ENCODE assay signal across 8 cellular contexts in genomic region chr2:23940262-23940975, GRCh38. TPM values are rescaled to one million over a fixed set of nuclear protein-coding genes. Genes with fewer than 3 reads are reported as not detected.
DNase-seq lines count a peak whose midpoint lies in the region; ATAC-seq and TF ChIP-seq lines count a peak whose summit lies in the region.

A gene with protein sequence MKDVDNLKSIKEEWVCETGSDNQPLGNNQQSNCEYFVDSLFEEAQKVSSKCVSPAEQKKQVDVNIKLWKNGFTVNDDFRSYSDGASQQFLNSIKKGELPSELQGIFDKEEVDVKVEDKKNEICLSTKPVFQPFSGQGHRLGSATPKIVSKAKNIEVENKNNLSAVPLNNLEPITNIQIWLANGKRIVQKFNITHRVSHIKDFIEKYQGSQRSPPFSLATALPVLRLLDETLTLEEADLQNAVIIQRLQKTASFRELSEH (plus strand): TSS chr2:23940463. CDS start chr2:23958315, 17,852 bp downstream.

- peaks cover 24% of the 10 kb centered on the region for H3K4me1 Mint-ChIP-seq in activated CD8-positive, alpha-beta T cell treated with anti-CD3 and anti-CD28 coated beads for 36 hours (ENCODE audit: low read depth)

- DNase-seq in CD1c-positive myeloid dendritic cell (ENCODE audit: extremely low spot score) (peak; percentile 94), NCI-H82 (lab: John Stamatoyannopoulos, UW) (peak; percentile 90), medulla oblongata (ENCODE audit: extremely low spot score) (peak; percentile 88)
- peak; percentile 75 for DNase-seq in activated CD8-positive, alpha-beta T cell treated with anti-CD3 and anti-CD28 coated beads for 36 hours
- DNase-seq in effector memory CD4-positive, alpha-beta T cell: peak; percentile 50 to 64 (median 63)
- DNase-seq in stimulated activated CD4-positive, alpha-beta T cell treated with anti-CD3 and anti-CD28 coated beads, TNF-alpha, amount 100 ng/mL, for 48 hours (ENCODE audit: low read depth in 3 of 3): peak; percentile 46 to 70 (median 56)

- peak within 1 kb of the TSS; percentile 69 for H3K27ac ChIP-seq in effector memory CD4-positive, alpha-beta T cell (ENCODE audit: insufficient read depth, low read length, poor library complexity, severe bottlenecking)

- POLR2A ChIA-PET in activated CD8-positive, alpha-beta T cell treated with anti-CD3 and anti-CD28 coated beads for 36 hours (lab: Charles Lee): interaction anchor here (0.6 to 2.7 kb wide), 8 partner anchors 8 to 107 kb away, joined by 3 to 63 read pairs (median 3); partner anchors contain the start of genes ATAD2B and WDCP

- H3K4me3 ChIP-seq in effector memory CD4-positive, alpha-beta T cell (ENCODE audit: insufficient read depth, low read depth, low read length, poor library complexity, severe bottlenecking): peak within 1 kb of the TSS; percentile 86

- H3K9me3 Mint-ChIP-seq in activated CD8-positive, alpha-beta T cell treated with anti-CD3 and anti-CD28 coated beads for 36 hours: no peaks in the 10 kb centered on the region

- peak; percentile 84 for ATAC-seq in GM19324 (IDR thresholded peaks at IDR 0.05; ENCODE audit: low FRiP score, unreplicated experiment)
- peak; percentile 69 for ATAC-seq in HG03442 (IDR thresholded peaks at IDR 0.05; ENCODE audit: unreplicated experiment)
- ATAC-seq in activated CD8-positive, alpha-beta T cell treated with anti-CD3 and anti-CD28 coated beads for 36 hours: peak; percentile 90

- H3K36me3 Mint-ChIP-seq in activated CD8-positive, alpha-beta T cell treated with anti-CD3 and anti-CD28 coated beads for 36 hours (ENCODE audit: low read depth): peaks cover 10% of the 10 kb centered on the region

- H3K4me3 Mint-ChIP-seq in activated CD8-positive, alpha-beta T cell treated with anti-CD3 and anti-CD28 coated beads for 36 hours: peak within 1 kb of the TSS; percentile 98

- CTCF ChIA-PET in activated CD8-positive, alpha-beta T cell treated with anti-CD3 and anti-CD28 coated beads for 36 hours (lab: Charles Lee): interaction anchor here (0.8 to 7.3 kb wide), 3 partner anchors 14 to 116 kb away, joined by 4 to 74 read pairs (median 9); partner anchors contain the start of genes ATAD2B and WDCP

- peaks cover 5% of the 10 kb centered on the region for H3K4me1 ChIP-seq in effector memory CD4-positive, alpha-beta T cell (ENCODE audit: control insufficient read depth, insufficient read depth, low read length, poor library complexity, severe bottlenecking)

- peak within 1 kb of the TSS; percentile 90 for H3K27ac Mint-ChIP-seq in activated CD8-positive, alpha-beta T cell treated with anti-CD3 and anti-CD28 coated beads for 36 hours

- H3K9me3 ChIP-seq in effector memory CD4-positive, alpha-beta T cell (ENCODE audit: control insufficient read depth, low read length): no peaks in the 10 kb centered on the region

- H3K27me3 ChIP-seq in effector memory CD4-positive, alpha-beta T cell (replicated peaks; ENCODE audit: control insufficient read depth, insufficient read depth, low read length, poor library complexity, severe bottlenecking): no peaks in the 10 kb centered on the region

- intact Hi-C loops in activated CD8-positive, alpha-beta T cell treated with anti-CD3 and anti-CD28 coated beads for 36 hours (cut with micrococcal nuclease): no loop called here

- H3K36me3 ChIP-seq in effector memory CD4-positive, alpha-beta T cell (ENCODE audit: control insufficient read depth, insufficient read depth, low read length): no peaks in the 10 kb centered on the region

- peaks cover 9% of the 10 kb centered on the region for H3K27me3 Mint-ChIP-seq in activated CD8-positive, alpha-beta T cell treated with anti-CD3 and anti-CD28 coated beads for 36 hours

- no peak for TF ChIP-seq CTCF in activated CD8-positive, alpha-beta T cell treated with anti-CD3 and anti-CD28 coated beads for 36 hours (IDR thresholded peaks at IDR 0.05)

RNA-seq across cellular contexts. Expression of the gene that starts here (rescaled TPM):
- total RNA-seq in activated CD8-positive, alpha-beta T cell treated with anti-CD3 and anti-CD28 coated beads for 36 hours: 10 to 100 TPM; 11.1 to 11.2 TPM

Comparison
In these comparisons a context has a peak if more than half of its experiments do, and no peak if none do; other contexts are left out.
1. Peak in every context shown above with its lines: DNase-seq, ATAC-seq, H3K4me3 ChIP-seq and H3K27ac ChIP-seq.